8 cellular contexts compared by ENCODE assay signal in the genomic region with DNA sequence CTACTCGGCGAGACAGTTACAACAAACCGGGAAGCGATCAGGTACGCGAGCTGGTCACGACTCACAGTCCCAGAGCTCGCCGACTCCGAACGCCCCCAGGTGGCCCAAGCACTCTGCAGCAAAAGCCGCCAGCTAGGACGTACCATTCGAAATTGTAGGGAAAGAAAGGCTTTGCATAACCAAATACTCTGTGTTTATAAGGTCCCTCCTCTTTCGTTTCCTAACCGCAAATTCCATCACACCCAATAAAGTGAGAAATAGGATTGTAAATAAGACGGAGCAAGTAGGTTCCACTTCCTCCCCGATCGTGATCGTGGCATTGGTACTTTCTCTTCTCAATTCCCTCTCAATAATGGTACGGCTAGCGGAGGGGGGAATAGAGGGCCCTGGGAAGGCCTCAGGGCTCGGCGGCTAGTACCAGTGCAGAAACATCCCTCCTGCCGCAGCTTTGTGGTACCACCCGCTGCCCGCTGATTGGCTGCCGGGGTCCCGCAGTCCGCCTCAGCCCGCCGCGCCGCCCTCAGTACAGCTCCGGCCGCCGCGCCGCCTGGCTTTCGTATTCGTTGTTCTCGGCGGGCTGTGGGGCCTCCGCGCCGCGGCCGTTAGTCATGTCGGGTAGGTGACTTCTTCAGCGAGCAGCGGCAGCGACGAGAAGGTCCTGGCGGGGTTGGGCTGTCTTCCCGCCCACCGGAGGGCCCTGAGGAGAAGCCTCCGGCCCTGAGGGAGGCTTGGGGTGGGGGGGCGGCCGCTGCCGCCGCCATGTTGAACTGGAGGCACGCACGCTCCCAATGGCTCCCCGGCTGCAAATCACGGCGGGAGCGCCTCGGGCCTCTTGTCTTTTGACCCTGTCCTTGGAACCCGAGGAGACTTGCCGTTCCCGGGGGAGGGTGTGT. TPM values are rescaled to one million over a fixed set of nuclear protein-coding genes. Genes with fewer than 3 reads are reported as not detected.
A peak's percentile ranks its signal among the peaks of the same experiment; 100 is the strongest.
DNase-seq lines count a peak whose midpoint lies in the region; ATAC-seq and TF ChIP-seq lines count a peak whose summit lies in the region.

Gene TAF15, plus strand, starts transcription at position 523 of the 893 bp plus-strand sequence. Its CDS starts 86 bp downstream, at position 609.

- no peaks in the 10 kb centered on the region for H3K9me3 ChIP-seq in spleen

- TF ChIP-seq CTCF in WTC11 (IDR thresholded peaks at IDR 0.05) (no peak), cardiac fibroblast (IDR thresholded peaks at IDR 0.05; ENCODE audit: low read depth, low read length) (peak; percentile 87), spleen (IDR thresholded peaks at IDR 0.05 in 8 of 11, conservative IDR thresholded peaks at IDR 0.05 in 3 of 11) (peak; percentile 53 to 83 (median 79))

- no peaks in the 10 kb centered on the region for H3K27me3 ChIP-seq in spleen (replicated peaks in 1 of 7)

- no peaks in the 10 kb centered on the region for H3K9me3 Mint-ChIP-seq in WTC11
- H3K9me3 Mint-ChIP-seq in immature natural killer cell: no peaks in the 10 kb centered on the region

- H3K4me1 Mint-ChIP-seq in WTC11 (peaks cover 36% of the 10 kb centered on the region), immature natural killer cell (peaks cover 47 to 61% of the 10 kb centered on the region in 2 donors)

- ATAC-seq in GM18909 (IDR thresholded peaks at IDR 0.05; ENCODE audit: poor library complexity, unreplicated experiment): peak; percentile 95
- peak; percentile 90 for ATAC-seq in HG03175 (IDR thresholded peaks at IDR 0.05; ENCODE audit: unreplicated experiment)
- peak; percentile 90 for ATAC-seq in WTC11

- H3K36me3 ChIP-seq in spleen: no peaks in the 10 kb centered on the region

- H3K27ac Mint-ChIP-seq in WTC11 (peak within 1 kb of the TSS; percentile 99), immature natural killer cell (peak within 1 kb of the TSS; percentile 93 to 99 (median 99))

- H3K4me3 ChIP-seq in cardiac fibroblast (replicated peaks in 1 of 2; ENCODE audit: low read depth in 2 of 2, low read length in 2 of 2): peak within 1 kb of the TSS; percentile 88 to 96
- H3K4me3 ChIP-seq in spleen: peak within 1 kb of the TSS; percentile 60 to 92 (median 85)

- POLR2A ChIA-PET in WTC11 (lab: Charles Lee): interaction anchor here (0.6 to 3.2 kb wide), 13 partner anchors 10 to 231 kb away, joined by 3 to 37 read pairs (median 4); partner anchors contain the start of genes C17orf50, MMP28 and PEX12

- peak within 1 kb of the TSS; percentile 91 to 98 (median 98) for H3K27ac ChIP-seq in spleen

- H3K27me3 Mint-ChIP-seq in WTC11 (ENCODE audit: low read depth) (no peaks in the 10 kb centered on the region), immature natural killer cell (ENCODE audit: low read depth in 3 of 3) (peaks cover 5 to 19% (median 14%) of the 10 kb centered on the region in 3 donors)

- CTCF ChIA-PET in WTC11 (lab: Charles Lee): interaction anchor here (0.6 to 3.4 kb wide), 26 partner anchors 8 to 725 kb away, joined by 3 to 161 read pairs (median 5); partner anchors contain the start of genes HEATR9, MMP28, MYO19 and PIGW

- 0 to 1% (median 1%) methylated on average over 46 to 71 of the region's 71 CpGs for WGBS in spleen, 5 donors

- DNase-seq in AG08396 (ENCODE audit: low spot score): peak; percentile 97
- DNase-seq in NCI-H2227 treated with DMSO at 0.1 percent for 48 hours (lab: John Stamatoyannopoulos, UW): peak; percentile 95
- DNase-seq in WTC11 (ENCODE audit: low spot score): peak; percentile 97
- DNase-seq in cardiac fibroblast (ENCODE audit: low read depth in 2 of 2): peak; percentile 99
- peak; percentile 96 to 97 (median 97) for DNase-seq in immature natural killer cell
- peak; percentile 98 for DNase-seq in spleen

- intact Hi-C loops in spleen (cut with DNase I; ENCODE audit: low total_unique reads): loop anchor here (5.0 kb wide), 1 partner anchor 42 kb away; no protein-coding TSS in a partner anchor

- H3K4me1 ChIP-seq in spleen: peaks cover 32 to 82% (median 65%) of the 10 kb centered on the region in 6 donors

- H3K4me3 Mint-ChIP-seq in WTC11 (peak within 1 kb of the TSS; percentile 99), immature natural killer cell (peak within 1 kb of the TSS; percentile 96 to 100 (median 97))

- H3K36me3 Mint-ChIP-seq in WTC11 (peaks cover 22% of the 10 kb centered on the region), immature natural killer cell (no peaks in the 10 kb centered on the region)

- TF ChIP-seq POLR2A in spleen (IDR thresholded peaks at IDR 0.05): peak; percentile 91 to 96 (median 96)

TF ChIP-seq in WTC11, 78 proteins besides CTCF, POLR2A, EP300 and RAD21 (continues in another document):
- TF ChIP-seq, protein P1, sequence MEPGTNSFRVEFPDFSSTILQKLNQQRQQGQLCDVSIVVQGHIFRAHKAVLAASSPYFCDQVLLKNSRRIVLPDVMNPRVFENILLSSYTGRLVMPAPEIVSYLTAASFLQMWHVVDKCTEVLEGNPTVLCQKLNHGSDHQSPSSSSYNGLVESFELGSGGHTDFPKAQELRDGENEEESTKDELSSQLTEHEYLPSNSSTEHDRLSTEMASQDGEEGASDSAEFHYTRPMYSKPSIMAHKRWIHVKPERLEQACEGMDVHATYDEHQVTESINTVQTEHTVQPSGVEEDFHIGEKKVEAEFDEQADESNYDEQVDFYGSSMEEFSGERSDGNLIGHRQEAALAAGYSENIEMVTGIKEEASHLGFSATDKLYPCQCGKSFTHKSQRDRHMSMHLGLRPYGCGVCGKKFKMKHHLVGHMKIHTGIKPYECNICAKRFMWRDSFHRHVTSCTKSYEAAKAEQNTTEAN (CRISPR knock-in tag; IDR thresholded peaks at IDR 0.05): peak; percentile 83; the same call in 1 of the 2 replicates
- TF ChIP-seq NR1H2 (CRISPR knock-in tag; IDR thresholded peaks at IDR 0.05): no peak
- no peak for TF ChIP-seq GTF2I (CRISPR knock-in tag; conservative IDR thresholded peaks at IDR 0.05)
- TF ChIP-seq RORB (CRISPR knock-in tag; IDR thresholded peaks at IDR 0.05): no peak
- TF ChIP-seq, protein P2, sequence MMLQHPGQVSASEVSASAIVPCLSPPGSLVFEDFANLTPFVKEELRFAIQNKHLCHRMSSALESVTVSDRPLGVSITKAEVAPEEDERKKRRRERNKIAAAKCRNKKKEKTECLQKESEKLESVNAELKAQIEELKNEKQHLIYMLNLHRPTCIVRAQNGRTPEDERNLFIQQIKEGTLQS (CRISPR knock-in tag; conservative IDR thresholded peaks at IDR 0.05): no peak
- TF ChIP-seq FOXJ3 (CRISPR knock-in tag; IDR thresholded peaks at IDR 0.05; ENCODE audit: borderline replicate concordance): no peak
- TF ChIP-seq, protein P3, sequence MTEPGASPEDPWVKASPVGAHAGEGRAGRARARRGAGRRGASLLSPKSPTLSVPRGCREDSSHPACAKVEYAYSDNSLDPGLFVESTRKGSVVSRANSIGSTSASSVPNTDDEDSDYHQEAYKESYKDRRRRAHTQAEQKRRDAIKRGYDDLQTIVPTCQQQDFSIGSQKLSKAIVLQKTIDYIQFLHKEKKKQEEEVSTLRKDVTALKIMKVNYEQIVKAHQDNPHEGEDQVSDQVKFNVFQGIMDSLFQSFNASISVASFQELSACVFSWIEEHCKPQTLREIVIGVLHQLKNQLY (CRISPR knock-in tag; IDR thresholded peaks at IDR 0.05): no peak
- TF ChIP-seq, protein P4, sequence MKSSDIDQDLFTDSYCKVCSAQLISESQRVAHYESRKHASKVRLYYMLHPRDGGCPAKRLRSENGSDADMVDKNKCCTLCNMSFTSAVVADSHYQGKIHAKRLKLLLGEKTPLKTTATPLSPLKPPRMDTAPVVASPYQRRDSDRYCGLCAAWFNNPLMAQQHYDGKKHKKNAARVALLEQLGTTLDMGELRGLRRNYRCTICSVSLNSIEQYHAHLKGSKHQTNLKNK (CRISPR knock-in tag; IDR thresholded peaks at IDR 0.05): no peak
- peak; percentile 48; the same call in 1 of the 2 replicates for TF ChIP-seq ESRRA (CRISPR knock-in tag; IDR thresholded peaks at IDR 0.05; ENCODE audit: borderline replicate concordance)
- TF ChIP-seq E2F1 (CRISPR knock-in tag; IDR thresholded peaks at IDR 0.05): 0 out of 2 replicates have a peak, but pooled peaks have one; percentile 61
- 0 out of 2 replicates have a peak, but pooled peaks have one; percentile 44 for TF ChIP-seq ZNF232 (CRISPR knock-in tag; IDR thresholded peaks at IDR 0.05)
- 0 out of 2 replicates have a peak, but pooled peaks have one; percentile 34 for TF ChIP-seq ATF1 (CRISPR knock-in tag; IDR thresholded peaks at IDR 0.05)
- TF ChIP-seq ATF6 (CRISPR knock-in tag; IDR thresholded peaks at IDR 0.05): no peak

RNA-seq across cellular contexts. Expression of gene TAF15, which starts in this region (rescaled TPM):
- 273 to 322 TPM (median 316 TPM) in 3 replicates for total RNA-seq in WTC11 (2021)
- polyA plus RNA-seq in immature natural killer cell: 10 to 100 TPM in 2 of 3 donors, 1 to 10 TPM in 1; 9.4 to 35.5 (median 10.3) TPM
- total RNA-seq in spleen: 100 to 1,000 TPM in 5 of 7 donors, 10 to 100 TPM in 2; 78.7 to 184 (median 146) TPM
- 100 to 1,000 TPM in 1 of 3 donors, 10 to 100 TPM in 2; 55.9 to 113 (median 84.7) TPM for polyA plus RNA-seq in spleen

Comparison
In these comparisons a context has a peak if more than half of its experiments do, and no peak if none do; other contexts are left out.
1. Peak in every context shown above with its lines: DNase-seq, ATAC-seq, H3K4me3 ChIP-seq and H3K27ac ChIP-seq.